8 cellular contexts compared by ENCODE assay signal in the genomic region with DNA sequence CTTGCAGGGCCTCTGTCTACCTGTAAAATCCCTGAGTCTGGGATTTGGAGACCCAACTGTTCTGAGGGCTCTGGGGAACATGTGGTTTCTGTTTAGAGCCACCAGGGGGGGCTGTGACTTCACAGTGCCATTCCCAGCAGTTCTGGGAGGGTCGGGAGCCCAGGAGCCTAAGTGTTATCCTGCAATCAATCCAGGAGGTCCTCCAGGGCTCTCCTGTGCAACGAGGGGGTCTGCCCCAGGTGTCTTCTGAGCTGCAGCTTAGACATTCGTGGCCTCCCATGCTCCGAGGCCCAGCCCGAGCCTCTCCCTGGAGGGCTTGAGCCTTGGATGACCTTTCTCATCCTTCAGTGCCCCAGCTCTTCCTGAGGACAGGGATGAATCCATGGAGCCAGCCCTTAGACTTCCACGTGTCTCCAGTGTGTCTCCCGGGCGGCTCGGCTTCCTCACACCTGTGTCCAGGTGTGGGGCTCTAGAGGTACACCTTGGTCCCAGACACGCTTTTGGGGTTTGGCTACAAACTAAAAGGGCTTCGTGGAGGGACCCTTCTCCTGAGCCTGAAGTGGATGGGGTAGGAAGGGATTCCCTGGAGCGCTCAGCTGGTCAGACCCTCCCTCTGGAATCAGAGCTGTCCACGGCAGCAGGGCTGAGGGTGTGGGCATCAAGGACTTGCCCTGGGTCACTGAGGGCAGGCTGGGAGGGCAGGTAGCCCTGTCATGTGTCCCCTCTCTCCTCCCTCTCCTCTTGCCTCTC. TPM values are rescaled to one million over a fixed set of nuclear protein-coding genes. Genes with fewer than 3 reads are reported as not detected.
DNase-seq lines count a peak whose midpoint lies in the region; ATAC-seq and TF ChIP-seq lines count a peak whose summit lies in the region.

No MANE protein-coding gene starts in this region.

- peak; percentile 89 for ATAC-seq in DND-41 (ENCODE audit: insufficient read depth, low read depth)
- ATAC-seq in Panc1 = peak; percentile 94
- ATAC-seq in stimulated activated naive CD8-positive, alpha-beta T cell treated with anti-CD3 and anti-CD28 coated beads, Interleukin-15, amount 100 ng/mL, for 72 hours = peak; percentile 75
- no peak for ATAC-seq in GM19463 (IDR thresholded peaks at IDR 0.05; ENCODE audit: unreplicated experiment)

- intact Hi-C loops in Panc1 (cut with micrococcal nuclease; ENCODE audit: unreplicated experiment) = loop anchor here (2.0 to 5.0 kb wide), 2 partner anchors 42 to 320 kb away; no protein-coding TSS in a partner anchor

- H3K27me3 ChIP-seq in DND-41 (ENCODE audit: insufficient read depth, low read length, poor library complexity) (no peaks in the 10 kb centered on the region), Panc1 (ENCODE audit: control insufficient read depth, insufficient read depth, low read length) (no peaks in the 10 kb centered on the region)
- H3K27me3 ChIP-seq in effector memory CD4-positive, alpha-beta T cell (replicated peaks; ENCODE audit: control insufficient read depth, insufficient read depth, low read length, poor library complexity, severe bottlenecking) = no peaks in the 10 kb centered on the region

- peak; percentile 79 for TF ChIP-seq CTCF in DND-41 (IDR thresholded peaks at IDR 0.05; ENCODE audit: borderline replicate concordance, extremely low read depth, low read length, poor library complexity, severe bottlenecking)
- peak; percentile 78 for TF ChIP-seq CTCF in HFF-Myc (IDR thresholded peaks at IDR 0.05; ENCODE audit: low read depth, low read length, missing control alignments)
- peak; percentile 97 for TF ChIP-seq CTCF in Panc1 (IDR thresholded peaks at IDR 0.05)

- in situ Hi-C loops in Panc1 (cut with HindIII; ENCODE audit: low pct_unique_long_range_greater_than_20kb, low sequenced_read_pairs) = no loop called here

- H3K36me3 ChIP-seq in DND-41 (ENCODE audit: insufficient read depth, low read length) (no peaks in the 10 kb centered on the region), Panc1 (ENCODE audit: control insufficient read depth, insufficient read depth, low read length) (no peaks in the 10 kb centered on the region)
- no peaks in the 10 kb centered on the region for H3K36me3 ChIP-seq in effector memory CD4-positive, alpha-beta T cell (ENCODE audit: control insufficient read depth, insufficient read depth, low read length)

- no peak overlapping the region for H3K4me2 ChIP-seq in DND-41 (ENCODE audit: insufficient read depth, low read length)

- H3K79me2 ChIP-seq in DND-41 (ENCODE audit: insufficient read depth, low read length) = no peaks in the 10 kb centered on the region

- no peak overlapping the region for H2AFZ ChIP-seq in DND-41 (ENCODE audit: low read depth, low read length)

- H3K9me3 ChIP-seq in DND-41 (ENCODE audit: insufficient read depth, low read length, severe bottlenecking) = no peaks in the 10 kb centered on the region
- H3K9me3 ChIP-seq in Panc1 (ENCODE audit: control insufficient read depth, insufficient read depth, low read depth, low read length) = no peaks in the 10 kb centered on the region
- no peaks in the 10 kb centered on the region for H3K9me3 ChIP-seq in effector memory CD4-positive, alpha-beta T cell (ENCODE audit: control insufficient read depth, low read length)

- H3K4me1 Mint-ChIP-seq in stimulated activated naive CD8-positive, alpha-beta T cell treated with anti-CD3 and anti-CD28 coated beads, Interleukin-15, amount 100 ng/mL, for 72 hours = no peaks in the 10 kb centered on the region

- peak; percentile 50 for DNase-seq in DND-41
- no peak for DNase-seq in HFF-Myc (ENCODE audit: extremely low read depth, low read depth)
- DNase-seq in Panc1 (ENCODE audit: low read depth, low spot score) = peak; percentile 36
- DNase-seq in cerebellum (ENCODE audit: low spot score) = peak; percentile 74
- peak; percentile 64 for DNase-seq in kidney tubule cell (ENCODE audit: low spot score)
- peak; percentile 33 for DNase-seq in stimulated activated naive CD8-positive, alpha-beta T cell treated with anti-CD3 and anti-CD28 coated beads, Interleukin-15, amount 100 ng/mL, for 72 hours
- DNase-seq in effector memory CD4-positive, alpha-beta T cell = no peak

- POLR2A ChIA-PET in Panc1 (lab: Charles Lee) = interaction anchor here (1.2 kb wide), 1 partner anchor 16 kb away, joined by 4 read pairs; no protein-coding TSS in a partner anchor

- H3K27ac Mint-ChIP-seq in stimulated activated naive CD8-positive, alpha-beta T cell treated with anti-CD3 and anti-CD28 coated beads, Interleukin-15, amount 100 ng/mL, for 72 hours = no peak overlapping the region

- no peak overlapping the region for H3K4me3 Mint-ChIP-seq in stimulated activated naive CD8-positive, alpha-beta T cell treated with anti-CD3 and anti-CD28 coated beads, Interleukin-15, amount 100 ng/mL, for 72 hours

- H3K9me3 Mint-ChIP-seq in stimulated activated naive CD8-positive, alpha-beta T cell treated with anti-CD3 and anti-CD28 coated beads, Interleukin-15, amount 100 ng/mL, for 72 hours = no peaks in the 10 kb centered on the region

- no peak overlapping the region for H3K9ac ChIP-seq in DND-41 (ENCODE audit: low read depth, low read length)

- H3K27ac ChIP-seq in DND-41 (ENCODE audit: low read length) (no peak overlapping the region), Panc1 (ENCODE audit: low read length) (no peak overlapping the region)
- H3K27ac ChIP-seq in effector memory CD4-positive, alpha-beta T cell (ENCODE audit: insufficient read depth, low read length, poor library complexity, severe bottlenecking) = no peak overlapping the region

- H3K4me3 ChIP-seq in DND-41 (ENCODE audit: low read depth in 1 of 2, low read length in 2 of 2) (no peak overlapping the region), HFF-Myc (replicated peaks; ENCODE audit: low read depth, low read length) (no peak overlapping the region), Panc1 (ENCODE audit: low read depth in 2 of 2, low read length in 2 of 2) (no peak overlapping the region)
- no peak overlapping the region for H3K4me3 ChIP-seq in effector memory CD4-positive, alpha-beta T cell (ENCODE audit: insufficient read depth, low read depth, low read length, poor library complexity, severe bottlenecking)

- H3K4me1 ChIP-seq in DND-41 (ENCODE audit: insufficient read depth, low read length) = no peaks in the 10 kb centered on the region
- H3K4me1 ChIP-seq in Panc1 (ENCODE audit: control insufficient read depth, insufficient read depth, low read length) = no peaks in the 10 kb centered on the region
- H3K4me1 ChIP-seq in effector memory CD4-positive, alpha-beta T cell (ENCODE audit: control insufficient read depth, insufficient read depth, low read length, poor library complexity, severe bottlenecking) = no peaks in the 10 kb centered on the region

- no peaks in the 10 kb centered on the region for H3K27me3 Mint-ChIP-seq in stimulated activated naive CD8-positive, alpha-beta T cell treated with anti-CD3 and anti-CD28 coated beads, Interleukin-15, amount 100 ng/mL, for 72 hours

- CTCF ChIA-PET in Panc1 (lab: Charles Lee) = interaction anchor here (0.7 to 1.4 kb wide), 3 partner anchors 42 to 138 kb away, joined by 3 to 5 read pairs (median 4); no protein-coding TSS in a partner anchor

- no TSS peak for BruUV-seq in Panc1 (replicated peaks; lab: Mats Ljungman, UMichigan)

- no peaks in the 10 kb centered on the region for H4K20me1 ChIP-seq in DND-41 (ENCODE audit: insufficient read depth, low read length)

RNA-seq across cellular contexts. Expression of a gene that starts 20.3 kb away (rescaled TPM):
- 6.9 TPM for total RNA-seq in Panc1 (2021; ENCODE audit: unreplicated experiment)
- polyA plus RNA-seq in Panc1 (2012; ENCODE audit: insufficient read length) = 14.4 TPM
- 4.9 TPM for total RNA-seq in cerebellum

RNA-seq across cellular contexts. Expression of a gene that starts 23.4 kb away (rescaled TPM):
- total RNA-seq in Panc1 (2021; ENCODE audit: unreplicated experiment) (15.3 TPM), cerebellum (95.3 TPM)
- 27.2 TPM for polyA plus RNA-seq in Panc1 (2012; ENCODE audit: insufficient read length)

RNA-seq across cellular contexts. Expression of a gene that starts 54.2 kb away (rescaled TPM):
- 132 TPM for total RNA-seq in Panc1 (2021; ENCODE audit: unreplicated experiment)
- 106 TPM for polyA plus RNA-seq in Panc1 (2012; ENCODE audit: insufficient read length)
- 36.2 TPM for total RNA-seq in cerebellum

Comparison
In these comparisons a context has a peak if more than half of its experiments do, and no peak if none do; other contexts are left out.
1. DNase-seq: peak in DND-41 (single experiment), Panc1 (single experiment), cerebellum (single experiment), kidney tubule cell (single experiment) and stimulated activated naive CD8-positive, alpha-beta T cell treated with anti-CD3 and anti-CD28 coated beads, Interleukin-15, amount 100 ng/mL, for 72 hours (2 of 2); none in HFF-Myc (single experiment) and effector memory CD4-positive, alpha-beta T cell (0 of 3).
2. Peak in every context shown above with its lines, with median percentiles within 50 percentile points of each other: CTCF ChIP-seq.